8 cellular contexts compared by ENCODE assay signal in genomic region chr2:191049728-191050639, GRCh38. TPM values are rescaled to one million over a fixed set of nuclear protein-coding genes. Genes with fewer than 3 reads are reported as not detected.
DNase-seq lines count a peak whose midpoint lies in the region; ATAC-seq, FAIRE-seq and TF ChIP-seq lines count a peak whose summit lies in the region.

No MANE protein-coding gene starts in this region.

- FAIRE-seq in GM12891 (lab: Jason Lieb, UNC), result peak; percentile 5

- peaks cover 7 to 16% (median 7%) of the 10 kb centered on the region in 3 donors for H3K36me3 Mint-ChIP-seq in immature natural killer cell

- H3K27ac Mint-ChIP-seq in immature natural killer cell, result peak overlapping the region in 4 of 6 donors; percentile 86 to 95 (median 89)

- DNase-seq in GM12891 (ENCODE audit: insufficient read length, low spot score), result no peak
- DNase-seq in NCI-H2171 treated with DMSO at 0.1 percent for 48 hours (lab: John Stamatoyannopoulos, UW), result peak; percentile 93
- peak; percentile 61 to 74 (median 70) for DNase-seq in immature natural killer cell
- no peak for DNase-seq in T-helper 9 cell
- DNase-seq in HUDEP-2 (lab: John Stamatoyannopoulos, UW; ENCODE audit: unreplicated experiment in 76 of 76), result no peak
- no peak for DNase-seq in C1 segment of cervical spinal cord (lab: John Stamatoyannopoulos, UW)
- no peak for DNase-seq in DMS79 (lab: John Stamatoyannopoulos, UW)

- no peak for TF ChIP-seq POLR2A in GM12891 (IDR thresholded peaks at IDR 0.05; ENCODE audit: low read depth, low read length)

- ATAC-seq in HG02571 (IDR thresholded peaks at IDR 0.05; ENCODE audit: unreplicated experiment), result peak; percentile 60

- peak overlapping the region in 3 of 5 donors; percentile 47 to 81 (median 65) for H3K4me3 Mint-ChIP-seq in immature natural killer cell

- H3K4me1 Mint-ChIP-seq in immature natural killer cell, result peaks cover 18 to 34% of the 10 kb centered on the region in 2 donors

- peaks cover 2 to 4% (median 2%) of the 10 kb centered on the region in 3 donors for H3K27me3 Mint-ChIP-seq in immature natural killer cell (ENCODE audit: low read depth in 3 of 3)

- H3K9me3 Mint-ChIP-seq in immature natural killer cell, result no peaks in the 10 kb centered on the region

TF ChIP-seq in GM12891, 5 proteins besides CTCF, POLR2A, EP300 and RAD21:
- TF ChIP-seq SPI1 (IDR thresholded peaks at IDR 0.05; ENCODE audit: low read depth, low read length) (no peak), POU2F2 (IDR thresholded peaks at IDR 0.05; ENCODE audit: low read depth, low read length) (no peak), TAF1 (IDR thresholded peaks at IDR 0.05; ENCODE audit: low read depth, low read length) (no peak), POLR2AphosphoS5 (IDR thresholded peaks at IDR 0.05; ENCODE audit: low read depth, low read length) (no peak), PAX5 (IDR thresholded peaks at IDR 0.05; ENCODE audit: insufficient read depth, low read length, severe bottlenecking) (no peak)

RNA-seq across cellular contexts. Expression of gene STAT1, which starts 36.0 kb away (rescaled TPM):
- polyA plus RNA-seq in GM12891 (2012; ENCODE audit: low read depth, missing spikeins), result 320 TPM
- 100 to 1,000 TPM in 1 of 3 donors, 10 to 100 TPM in 2; 79.4 to 121 (median 99.4) TPM for polyA plus RNA-seq in immature natural killer cell

Comparison
In these comparisons a context has a peak if more than half of its experiments do, and no peak if none do; other contexts are left out.
1. DNase-seq: peak in NCI-H2171 treated with DMSO at 0.1 percent for 48 hours (single experiment) and immature natural killer cell (3 of 3); none in GM12891 (single experiment), T-helper 9 cell (single experiment), HUDEP-2 (0 of 76), C1 segment of cervical spinal cord (0 of 14) and DMS79 (single experiment).